ENCODE assay signal across 1 cellular context in the genomic region with DNA sequence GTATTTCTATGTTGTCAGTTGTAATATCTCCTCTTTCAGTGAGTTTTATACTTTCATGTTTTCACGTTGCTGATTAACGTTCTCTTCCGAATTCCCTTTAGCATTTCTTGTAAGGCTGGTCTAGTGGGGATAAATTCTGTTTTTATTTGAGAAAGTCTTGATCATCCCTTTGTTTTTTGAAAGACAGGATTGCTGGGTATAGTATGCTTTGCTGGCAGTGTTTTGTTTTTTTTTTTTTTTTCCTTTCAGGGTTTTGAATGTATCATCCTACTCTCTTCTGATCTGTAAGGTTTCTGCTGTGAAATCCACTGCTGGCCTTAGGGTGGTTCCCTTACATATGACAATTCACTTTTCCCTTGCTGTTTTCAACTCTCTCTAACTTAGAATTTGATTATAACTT.
A peak's percentile ranks its signal among the peaks of the same experiment; 100 is the strongest.
TF ChIP-seq lines count a peak whose summit lies in the region.

No MANE protein-coding gene starts in this region.

TF ChIP-seq in HepG2, 621 proteins besides CTCF, POLR2A, EP300 and RAD21 (continued from another document):
- TF ChIP-seq AKAP8 (CRISPR knock-in tag; IDR thresholded peaks at IDR 0.05) (no peak), ZNF136 (CRISPR knock-in tag; IDR thresholded peaks at IDR 0.05; ENCODE audit: low read depth) (peak; percentile 79; the same call in 1 of the 2 replicates), SNAI1 (CRISPR knock-in tag; IDR thresholded peaks at IDR 0.05; ENCODE audit: borderline replicate concordance) (no peak), FOXA1 (IDR thresholded peaks at IDR 0.05) (no peak), FOXA1 (CRISPR knock-in tag; IDR thresholded peaks at IDR 0.05) (no peak), HCFC1 (IDR thresholded peaks at IDR 0.05; ENCODE audit: low read depth, low read length) (no peak)
- TF ChIP-seq, protein P1, sequence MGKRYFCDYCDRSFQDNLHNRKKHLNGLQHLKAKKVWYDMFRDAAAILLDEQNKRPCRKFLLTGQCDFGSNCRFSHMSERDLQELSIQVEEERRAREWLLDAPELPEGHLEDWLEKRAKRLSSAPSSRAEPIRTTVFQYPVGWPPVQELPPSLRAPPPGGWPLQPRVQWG (CRISPR knock-in tag; IDR thresholded peaks at IDR 0.05; ENCODE audit: borderline replicate concordance, low read depth) = no peak
